Comparison of ENCODE assay signal across 15 cellular contexts in genomic region chr22:27149886-27150529, GRCh38.
DNase-seq lines count a peak whose midpoint lies in the region; ATAC-seq and TF ChIP-seq lines count a peak whose summit lies in the region.
"Had no signal": no experiment of that assay in that cellular context is flagged by ENCODE, and none has a peak within 500 bp of the region (broad histone marks: within the 10 kb centered on the region; RNA-seq: fewer than 3 reads in every experiment).

No MANE protein-coding gene starts in this region.

- H3K4me3 Mint-ChIP-seq in activated CD4-positive, alpha-beta T cell treated with anti-CD3 and anti-CD28 coated beads for 36 hours: no peak overlapping the region
- H3K4me3 Mint-ChIP-seq in effector memory CD8-positive, alpha-beta T cell: no peak overlapping the region
- H3K4me3 Mint-ChIP-seq: CD4-positive, CD25-positive, alpha-beta regulatory T cell; T-helper 17 cell had no signal

- peak overlapping the region; percentile 70 for H2AFZ ChIP-seq in osteoblast (ENCODE audit: low read length)

- intact Hi-C loops in activated CD4-positive, alpha-beta T cell treated with anti-CD3 and anti-CD28 coated beads for 36 hours (cut with DNase I, micrococcal nuclease): no loop called here

- no peak overlapping the region for H3K27ac Mint-ChIP-seq in activated CD4-positive, alpha-beta T cell treated with anti-CD3 and anti-CD28 coated beads for 36 hours
- H3K27ac Mint-ChIP-seq in effector memory CD8-positive, alpha-beta T cell: no peak overlapping the region
- H3K27ac Mint-ChIP-seq: T-helper 17 cell had no signal

- CTCF ChIA-PET in activated CD4-positive, alpha-beta T cell treated with anti-CD3 and anti-CD28 coated beads for 36 hours (lab: Charles Lee): no interaction called here

- peaks cover 4% of the 10 kb centered on the region for H3K4me1 Mint-ChIP-seq in activated CD4-positive, alpha-beta T cell treated with anti-CD3 and anti-CD28 coated beads for 36 hours
- peaks cover 0 to 4% of the 10 kb centered on the region in 2 donors for H3K4me1 Mint-ChIP-seq in effector memory CD8-positive, alpha-beta T cell (ENCODE audit: low read depth in 2 of 2)
- H3K4me1 Mint-ChIP-seq: T-helper 17 cell had no signal

- H3K4me3 ChIP-seq in osteoblast (ENCODE audit: insufficient read depth, low read length): peak overlapping the region; percentile 35
- H3K4me3 ChIP-seq: thoracic aorta had no signal

- no peaks in the 10 kb centered on the region for H3K27me3 ChIP-seq in osteoblast (ENCODE audit: insufficient read depth, low read length)

- H3K79me2 ChIP-seq in osteoblast (ENCODE audit: insufficient read depth, low read length): no peaks in the 10 kb centered on the region

- peak overlapping the region; percentile 5 for H3K27ac ChIP-seq in osteoblast (ENCODE audit: low read depth, low read length)
- H3K27ac ChIP-seq: HL-60, thoracic aorta had no signal

- DNase-seq in EH (ENCODE audit: low read depth) (peak; percentile 21), RPMI7951 (ENCODE audit: low read depth) (peak; percentile 49), fibroblast of peridontal ligament (ENCODE audit: extremely low read depth) (peak; percentile 49), osteoblast (ENCODE audit: insufficient read length, low spot score, missing footprints) (no peak), NCI-H128 (lab: John Stamatoyannopoulos, UW; ENCODE audit: unreplicated experiment) (no peak)
- DNase-seq in activated CD4-positive, alpha-beta T cell treated with anti-CD3 and anti-CD28 coated beads for 36 hours: no peak
- DNase-seq in effector memory CD8-positive, alpha-beta T cell: no peak
- DNase-seq: DND-41, NCI-H2171 treated with DMSO at 0.1 percent for 48 hours, SHP77 treated with DMSO at 0.1 percent for 48 hours, small intestine, T-helper 17 cell had no signal

- ATAC-seq in activated CD4-positive, alpha-beta T cell treated with anti-CD3 and anti-CD28 coated beads for 36 hours: no peak
- ATAC-seq in effector memory CD8-positive, alpha-beta T cell (replicated peaks): no peak
- ATAC-seq: T-helper 17 cell had no signal

- peaks cover 4% of the 10 kb centered on the region for H3K9me3 Mint-ChIP-seq in activated CD4-positive, alpha-beta T cell treated with anti-CD3 and anti-CD28 coated beads for 36 hours (ENCODE audit: low read depth)
- peaks cover 0 to 2% of the 10 kb centered on the region in 2 donors for H3K9me3 Mint-ChIP-seq in effector memory CD8-positive, alpha-beta T cell

- H3K27me3 Mint-ChIP-seq in activated CD4-positive, alpha-beta T cell treated with anti-CD3 and anti-CD28 coated beads for 36 hours: peaks cover 31% of the 10 kb centered on the region
- peaks cover 20 to 47% of the 10 kb centered on the region in 2 donors for H3K27me3 Mint-ChIP-seq in effector memory CD8-positive, alpha-beta T cell
- H3K27me3 Mint-ChIP-seq: CD4-positive, CD25-positive, alpha-beta regulatory T cell had no signal

- H3K4me2 ChIP-seq in osteoblast (ENCODE audit: insufficient read depth, low read length): peak overlapping the region; percentile 65

- H3K9me3 ChIP-seq in osteoblast (ENCODE audit: low read depth, low read length): no peaks in the 10 kb centered on the region
- H3K9me3 ChIP-seq: thoracic aorta had no signal

- H3K36me3 ChIP-seq in osteoblast (ENCODE audit: insufficient read depth, low read length): no peaks in the 10 kb centered on the region
- H3K36me3 ChIP-seq: thoracic aorta had no signal

- POLR2A ChIA-PET in activated CD4-positive, alpha-beta T cell treated with anti-CD3 and anti-CD28 coated beads for 36 hours (lab: Charles Lee): no interaction called here

- H3K36me3 Mint-ChIP-seq in activated CD4-positive, alpha-beta T cell treated with anti-CD3 and anti-CD28 coated beads for 36 hours (ENCODE audit: low read depth): no peaks in the 10 kb centered on the region
- H3K36me3 Mint-ChIP-seq in effector memory CD8-positive, alpha-beta T cell (ENCODE audit: insufficient read depth): no peaks in the 10 kb centered on the region
- H3K36me3 Mint-ChIP-seq: CD4-positive, CD25-positive, alpha-beta regulatory T cell had no signal

- no peak for TF ChIP-seq CTCF in osteoblast (IDR thresholded peaks at IDR 0.05; ENCODE audit: extremely low read depth, low read depth, low read length)

- H4K20me1 ChIP-seq in osteoblast (ENCODE audit: insufficient read depth, low read length): no peaks in the 10 kb centered on the region

- peaks cover 11% of the 10 kb centered on the region for H3K4me1 ChIP-seq in osteoblast (ENCODE audit: insufficient read depth, low read length)

Comparison
In these comparisons a context has a peak if more than half of its experiments do, and no peak if none do; other contexts are left out.
1. DNase-seq: peak in EH (single experiment), RPMI7951 (single experiment) and fibroblast of peridontal ligament (single experiment); none in osteoblast (single experiment), activated CD4-positive, alpha-beta T cell treated with anti-CD3 and anti-CD28 coated beads for 36 hours (single experiment), NCI-H128 (single experiment) and effector memory CD8-positive, alpha-beta T cell (0 of 3).